1 cellular context compared by ENCODE assay signal in the genomic region with DNA sequence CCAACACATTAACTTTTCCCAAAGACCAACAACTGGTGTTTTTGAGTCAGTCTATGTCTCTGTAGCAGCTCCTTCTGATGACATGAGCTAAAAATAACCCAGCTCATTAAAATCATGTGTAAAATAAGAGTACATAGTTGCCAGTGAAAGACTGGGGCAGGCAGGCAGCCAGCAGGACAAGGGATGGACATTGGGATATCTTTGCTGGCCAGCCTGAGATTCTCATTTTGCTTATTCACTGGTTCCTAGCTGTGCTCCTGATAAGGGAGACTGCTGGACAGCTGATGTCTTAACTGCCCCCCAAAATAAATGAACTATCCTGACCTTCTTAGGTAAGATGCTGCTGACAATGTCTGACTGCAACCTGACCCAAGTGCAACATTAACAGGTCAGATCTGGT.
TF ChIP-seq lines count a peak whose summit lies in the region.

No MANE protein-coding gene starts in this region.

TF ChIP-seq in K562, 482 proteins besides CTCF, POLR2A, EP300 and RAD21 (continued from another document and continues in another):
- TF ChIP-seq, protein P1, sequence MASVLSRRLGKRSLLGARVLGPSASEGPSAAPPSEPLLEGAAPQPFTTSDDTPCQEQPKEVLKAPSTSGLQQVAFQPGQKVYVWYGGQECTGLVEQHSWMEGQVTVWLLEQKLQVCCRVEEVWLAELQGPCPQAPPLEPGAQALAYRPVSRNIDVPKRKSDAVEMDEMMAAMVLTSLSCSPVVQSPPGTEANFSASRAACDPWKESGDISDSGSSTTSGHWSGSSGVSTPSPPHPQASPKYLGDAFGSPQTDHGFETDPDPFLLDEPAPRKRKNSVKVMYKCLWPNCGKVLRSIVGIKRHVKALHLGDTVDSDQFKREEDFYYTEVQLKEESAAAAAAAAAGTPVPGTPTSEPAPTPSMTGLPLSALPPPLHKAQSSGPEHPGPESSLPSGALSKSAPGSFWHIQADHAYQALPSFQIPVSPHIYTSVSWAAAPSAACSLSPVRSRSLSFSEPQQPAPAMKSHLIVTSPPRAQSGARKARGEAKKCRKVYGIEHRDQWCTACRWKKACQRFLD (CRISPR knock-in tag; IDR thresholded peaks at IDR 0.05), result peak; percentile 53
- TF ChIP-seq, protein P2, sequence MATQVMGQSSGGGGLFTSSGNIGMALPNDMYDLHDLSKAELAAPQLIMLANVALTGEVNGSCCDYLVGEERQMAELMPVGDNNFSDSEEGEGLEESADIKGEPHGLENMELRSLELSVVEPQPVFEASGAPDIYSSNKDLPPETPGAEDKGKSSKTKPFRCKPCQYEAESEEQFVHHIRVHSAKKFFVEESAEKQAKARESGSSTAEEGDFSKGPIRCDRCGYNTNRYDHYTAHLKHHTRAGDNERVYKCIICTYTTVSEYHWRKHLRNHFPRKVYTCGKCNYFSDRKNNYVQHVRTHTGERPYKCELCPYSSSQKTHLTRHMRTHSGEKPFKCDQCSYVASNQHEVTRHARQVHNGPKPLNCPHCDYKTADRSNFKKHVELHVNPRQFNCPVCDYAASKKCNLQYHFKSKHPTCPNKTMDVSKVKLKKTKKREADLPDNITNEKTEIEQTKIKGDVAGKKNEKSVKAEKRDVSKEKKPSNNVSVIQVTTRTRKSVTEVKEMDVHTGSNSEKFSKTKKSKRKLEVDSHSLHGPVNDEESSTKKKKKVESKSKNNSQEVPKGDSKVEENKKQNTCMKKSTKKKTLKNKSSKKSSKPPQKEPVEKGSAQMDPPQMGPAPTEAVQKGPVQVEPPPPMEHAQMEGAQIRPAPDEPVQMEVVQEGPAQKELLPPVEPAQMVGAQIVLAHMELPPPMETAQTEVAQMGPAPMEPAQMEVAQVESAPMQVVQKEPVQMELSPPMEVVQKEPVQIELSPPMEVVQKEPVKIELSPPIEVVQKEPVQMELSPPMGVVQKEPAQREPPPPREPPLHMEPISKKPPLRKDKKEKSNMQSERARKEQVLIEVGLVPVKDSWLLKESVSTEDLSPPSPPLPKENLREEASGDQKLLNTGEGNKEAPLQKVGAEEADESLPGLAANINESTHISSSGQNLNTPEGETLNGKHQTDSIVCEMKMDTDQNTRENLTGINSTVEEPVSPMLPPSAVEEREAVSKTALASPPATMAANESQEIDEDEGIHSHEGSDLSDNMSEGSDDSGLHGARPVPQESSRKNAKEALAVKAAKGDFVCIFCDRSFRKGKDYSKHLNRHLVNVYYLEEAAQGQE (CRISPR knock-in tag; IDR thresholded peaks at IDR 0.05; ENCODE audit: low read depth), result no peak
- no peak for TF ChIP-seq ZNF830 (CRISPR knock-in tag; IDR thresholded peaks at IDR 0.05)
- TF ChIP-seq ETS2 (tag; IDR thresholded peaks at IDR 0.05; ENCODE audit: borderline replicate concordance, poor library complexity, severe bottlenecking), result no peak
- no peak for TF ChIP-seq CBX2 (IDR thresholded peaks at IDR 0.05; ENCODE audit: insufficient read depth, low read length, poor library complexity, severe bottlenecking)
- no peak for TF ChIP-seq NR3C1 (CRISPR knock-in tag; IDR thresholded peaks at IDR 0.05)
- TF ChIP-seq NUFIP1 (IDR thresholded peaks at IDR 0.05; ENCODE audit: partially characterized antibody), result no peak
- no peak for TF ChIP-seq MYC (IDR thresholded peaks at IDR 0.05; ENCODE audit: low read depth, low read length)
- no peak for TF ChIP-seq MYC (CRISPR knock-in tag; IDR thresholded peaks at IDR 0.05; ENCODE audit: borderline replicate concordance, low read depth)
- TF ChIP-seq NCOR1 (IDR thresholded peaks at IDR 0.05), result peak; percentile 89
- TF ChIP-seq, protein P3, sequence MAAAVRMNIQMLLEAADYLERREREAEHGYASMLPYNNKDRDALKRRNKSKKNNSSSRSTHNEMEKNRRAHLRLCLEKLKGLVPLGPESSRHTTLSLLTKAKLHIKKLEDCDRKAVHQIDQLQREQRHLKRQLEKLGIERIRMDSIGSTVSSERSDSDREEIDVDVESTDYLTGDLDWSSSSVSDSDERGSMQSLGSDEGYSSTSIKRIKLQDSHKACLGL (CRISPR knock-in tag; IDR thresholded peaks at IDR 0.05; ENCODE audit: borderline replicate concordance, poor library complexity, severe bottlenecking), result no peak
- peak; percentile 93 for TF ChIP-seq ARID1B (IDR thresholded peaks at IDR 0.05)
- no peak for TF ChIP-seq IFI16 (CRISPR knock-in tag; IDR thresholded peaks at IDR 0.05)
- no peak for TF ChIP-seq NR1H2 (CRISPR knock-in tag; IDR thresholded peaks at IDR 0.05)
- TF ChIP-seq YY1 (IDR thresholded peaks at IDR 0.05; ENCODE audit: borderline replicate concordance in 1 of 3, control insufficient read depth in 1 of 3, extremely low read depth in 1 of 3, insufficient read depth in 3 of 3, insufficient read length in 1 of 3, insufficient replicate concordance in 2 of 3, low read depth in 1 of 3, low read length in 2 of 3), result no peak
- TF ChIP-seq, protein P4, sequence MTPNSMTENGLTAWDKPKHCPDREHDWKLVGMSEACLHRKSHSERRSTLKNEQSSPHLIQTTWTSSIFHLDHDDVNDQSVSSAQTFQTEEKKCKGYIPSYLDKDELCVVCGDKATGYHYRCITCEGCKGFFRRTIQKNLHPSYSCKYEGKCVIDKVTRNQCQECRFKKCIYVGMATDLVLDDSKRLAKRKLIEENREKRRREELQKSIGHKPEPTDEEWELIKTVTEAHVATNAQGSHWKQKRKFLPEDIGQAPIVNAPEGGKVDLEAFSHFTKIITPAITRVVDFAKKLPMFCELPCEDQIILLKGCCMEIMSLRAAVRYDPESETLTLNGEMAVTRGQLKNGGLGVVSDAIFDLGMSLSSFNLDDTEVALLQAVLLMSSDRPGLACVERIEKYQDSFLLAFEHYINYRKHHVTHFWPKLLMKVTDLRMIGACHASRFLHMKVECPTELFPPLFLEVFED (CRISPR knock-in tag; conservative IDR thresholded peaks at IDR 0.05), result no peak
- TF ChIP-seq ZNF695 (CRISPR knock-in tag; IDR thresholded peaks at IDR 0.05), result no peak
- no peak for TF ChIP-seq ZNF668 (CRISPR knock-in tag; IDR thresholded peaks at IDR 0.05)
- TF ChIP-seq, protein P5, sequence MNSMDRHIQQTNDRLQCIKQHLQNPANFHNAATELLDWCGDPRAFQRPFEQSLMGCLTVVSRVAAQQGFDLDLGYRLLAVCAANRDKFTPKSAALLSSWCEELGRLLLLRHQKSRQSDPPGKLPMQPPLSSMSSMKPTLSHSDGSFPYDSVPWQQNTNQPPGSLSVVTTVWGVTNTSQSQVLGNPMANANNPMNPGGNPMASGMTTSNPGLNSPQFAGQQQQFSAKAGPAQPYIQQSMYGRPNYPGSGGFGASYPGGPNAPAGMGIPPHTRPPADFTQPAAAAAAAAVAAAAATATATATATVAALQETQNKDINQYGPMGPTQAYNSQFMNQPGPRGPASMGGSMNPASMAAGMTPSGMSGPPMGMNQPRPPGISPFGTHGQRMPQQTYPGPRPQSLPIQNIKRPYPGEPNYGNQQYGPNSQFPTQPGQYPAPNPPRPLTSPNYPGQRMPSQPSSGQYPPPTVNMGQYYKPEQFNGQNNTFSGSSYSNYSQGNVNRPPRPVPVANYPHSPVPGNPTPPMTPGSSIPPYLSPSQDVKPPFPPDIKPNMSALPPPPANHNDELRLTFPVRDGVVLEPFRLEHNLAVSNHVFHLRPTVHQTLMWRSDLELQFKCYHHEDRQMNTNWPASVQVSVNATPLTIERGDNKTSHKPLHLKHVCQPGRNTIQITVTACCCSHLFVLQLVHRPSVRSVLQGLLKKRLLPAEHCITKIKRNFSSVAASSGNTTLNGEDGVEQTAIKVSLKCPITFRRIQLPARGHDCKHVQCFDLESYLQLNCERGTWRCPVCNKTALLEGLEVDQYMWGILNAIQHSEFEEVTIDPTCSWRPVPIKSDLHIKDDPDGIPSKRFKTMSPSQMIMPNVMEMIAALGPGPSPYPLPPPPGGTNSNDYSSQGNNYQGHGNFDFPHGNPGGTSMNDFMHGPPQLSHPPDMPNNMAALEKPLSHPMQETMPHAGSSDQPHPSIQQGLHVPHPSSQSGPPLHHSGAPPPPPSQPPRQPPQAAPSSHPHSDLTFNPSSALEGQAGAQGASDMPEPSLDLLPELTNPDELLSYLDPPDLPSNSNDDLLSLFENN (IDR thresholded peaks at IDR 0.05; ENCODE audit: low read depth in 2 of 2, low read length in 2 of 2), result peak in 1 of 2 experiments; percentile 63; a peak in 1 of 4 replicates
- no peak for TF ChIP-seq ZNF75A (CRISPR knock-in tag; IDR thresholded peaks at IDR 0.05)
- no peak for TF ChIP-seq ETV6 (IDR thresholded peaks at IDR 0.05; ENCODE audit: borderline replicate concordance in 1 of 2, low read depth in 2 of 2, low read length in 1 of 2)
- TF ChIP-seq ETV6 (CRISPR knock-in tag; IDR thresholded peaks at IDR 0.05; ENCODE audit: borderline replicate concordance), result no peak
- TF ChIP-seq SMAD1 (IDR thresholded peaks at IDR 0.05; ENCODE audit: low read depth, low read length, partially characterized antibody), result peak; percentile 24
- TF ChIP-seq CHD1 (IDR thresholded peaks at IDR 0.05; ENCODE audit: low read length), result no peak
- TF ChIP-seq ZNF217 (CRISPR knock-in tag; IDR thresholded peaks at IDR 0.05), result no peak
- no peak for TF ChIP-seq FOS (IDR thresholded peaks at IDR 0.05; ENCODE audit: extremely low read depth, insufficient read length)
- TF ChIP-seq, protein P6, sequence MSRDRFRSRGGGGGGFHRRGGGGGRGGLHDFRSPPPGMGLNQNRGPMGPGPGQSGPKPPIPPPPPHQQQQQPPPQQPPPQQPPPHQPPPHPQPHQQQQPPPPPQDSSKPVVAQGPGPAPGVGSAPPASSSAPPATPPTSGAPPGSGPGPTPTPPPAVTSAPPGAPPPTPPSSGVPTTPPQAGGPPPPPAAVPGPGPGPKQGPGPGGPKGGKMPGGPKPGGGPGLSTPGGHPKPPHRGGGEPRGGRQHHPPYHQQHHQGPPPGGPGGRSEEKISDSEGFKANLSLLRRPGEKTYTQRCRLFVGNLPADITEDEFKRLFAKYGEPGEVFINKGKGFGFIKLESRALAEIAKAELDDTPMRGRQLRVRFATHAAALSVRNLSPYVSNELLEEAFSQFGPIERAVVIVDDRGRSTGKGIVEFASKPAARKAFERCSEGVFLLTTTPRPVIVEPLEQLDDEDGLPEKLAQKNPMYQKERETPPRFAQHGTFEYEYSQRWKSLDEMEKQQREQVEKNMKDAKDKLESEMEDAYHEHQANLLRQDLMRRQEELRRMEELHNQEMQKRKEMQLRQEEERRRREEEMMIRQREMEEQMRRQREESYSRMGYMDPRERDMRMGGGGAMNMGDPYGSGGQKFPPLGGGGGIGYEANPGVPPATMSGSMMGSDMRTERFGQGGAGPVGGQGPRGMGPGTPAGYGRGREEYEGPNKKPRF (IDR thresholded peaks at IDR 0.05; ENCODE audit: low read depth, low read length), result no peak
- TF ChIP-seq, protein P7, sequence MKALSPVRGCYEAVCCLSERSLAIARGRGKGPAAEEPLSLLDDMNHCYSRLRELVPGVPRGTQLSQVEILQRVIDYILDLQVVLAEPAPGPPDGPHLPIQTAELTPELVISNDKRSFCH (CRISPR knock-in tag; IDR thresholded peaks at IDR 0.05), result no peak
- TF ChIP-seq, protein P7 (tag; IDR thresholded peaks at IDR 0.05), result no peak
- no peak for TF ChIP-seq EGR1 (conservative IDR thresholded peaks at IDR 0.05)
- peak; percentile 74 to 83 for TF ChIP-seq TRIM24 (IDR thresholded peaks at IDR 0.05)
- TF ChIP-seq, protein P8, sequence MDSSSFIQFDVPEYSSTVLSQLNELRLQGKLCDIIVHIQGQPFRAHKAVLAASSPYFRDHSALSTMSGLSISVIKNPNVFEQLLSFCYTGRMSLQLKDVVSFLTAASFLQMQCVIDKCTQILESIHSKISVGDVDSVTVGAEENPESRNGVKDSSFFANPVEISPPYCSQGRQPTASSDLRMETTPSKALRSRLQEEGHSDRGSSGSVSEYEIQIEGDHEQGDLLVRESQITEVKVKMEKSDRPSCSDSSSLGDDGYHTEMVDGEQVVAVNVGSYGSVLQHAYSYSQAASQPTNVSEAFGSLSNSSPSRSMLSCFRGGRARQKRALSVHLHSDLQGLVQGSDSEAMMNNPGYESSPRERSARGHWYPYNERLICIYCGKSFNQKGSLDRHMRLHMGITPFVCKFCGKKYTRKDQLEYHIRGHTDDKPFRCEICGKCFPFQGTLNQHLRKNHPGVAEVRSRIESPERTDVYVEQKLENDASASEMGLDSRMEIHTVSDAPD (CRISPR knock-in tag; IDR thresholded peaks at IDR 0.05), result no peak
- no peak for TF ChIP-seq ZNF57 (CRISPR knock-in tag; IDR thresholded peaks at IDR 0.05)
- TF ChIP-seq THRAP3 (IDR thresholded peaks at IDR 0.05; ENCODE audit: borderline replicate concordance), result no peak
- TF ChIP-seq RFX7 (CRISPR knock-in tag; IDR thresholded peaks at IDR 0.05), result no peak
- TF ChIP-seq, protein P9, sequence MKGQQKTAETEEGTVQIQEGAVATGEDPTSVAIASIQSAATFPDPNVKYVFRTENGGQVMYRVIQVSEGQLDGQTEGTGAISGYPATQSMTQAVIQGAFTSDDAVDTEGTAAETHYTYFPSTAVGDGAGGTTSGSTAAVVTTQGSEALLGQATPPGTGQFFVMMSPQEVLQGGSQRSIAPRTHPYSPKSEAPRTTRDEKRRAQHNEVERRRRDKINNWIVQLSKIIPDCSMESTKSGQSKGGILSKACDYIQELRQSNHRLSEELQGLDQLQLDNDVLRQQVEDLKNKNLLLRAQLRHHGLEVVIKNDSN (CRISPR knock-in tag; IDR thresholded peaks at IDR 0.05), result no peak
- TF ChIP-seq DACH1 (IDR thresholded peaks at IDR 0.05; ENCODE audit: partially characterized antibody), result no peak
- no peak for TF ChIP-seq LCOR (CRISPR knock-in tag; IDR thresholded peaks at IDR 0.05)
- TF ChIP-seq, protein P10, sequence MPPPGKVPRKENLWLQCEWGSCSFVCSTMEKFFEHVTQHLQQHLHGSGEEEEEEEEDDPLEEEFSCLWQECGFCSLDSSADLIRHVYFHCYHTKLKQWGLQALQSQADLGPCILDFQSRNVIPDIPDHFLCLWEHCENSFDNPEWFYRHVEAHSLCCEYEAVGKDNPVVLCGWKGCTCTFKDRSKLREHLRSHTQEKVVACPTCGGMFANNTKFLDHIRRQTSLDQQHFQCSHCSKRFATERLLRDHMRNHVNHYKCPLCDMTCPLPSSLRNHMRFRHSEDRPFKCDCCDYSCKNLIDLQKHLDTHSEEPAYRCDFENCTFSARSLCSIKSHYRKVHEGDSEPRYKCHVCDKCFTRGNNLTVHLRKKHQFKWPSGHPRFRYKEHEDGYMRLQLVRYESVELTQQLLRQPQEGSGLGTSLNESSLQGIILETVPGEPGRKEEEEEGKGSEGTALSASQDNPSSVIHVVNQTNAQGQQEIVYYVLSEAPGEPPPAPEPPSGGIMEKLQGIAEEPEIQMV (tag; conservative IDR thresholded peaks at IDR 0.05; ENCODE audit: low read depth), result no peak
- TF ChIP-seq NEUROD1 (IDR thresholded peaks at IDR 0.05; ENCODE audit: borderline replicate concordance, low read depth, low read length, partially characterized antibody), result no peak
- TF ChIP-seq ELF2 (CRISPR knock-in tag; IDR thresholded peaks at IDR 0.05), result no peak
- peak; percentile 37; the same call in 1 of the 2 replicates for TF ChIP-seq MBD2 (IDR thresholded peaks at IDR 0.05; ENCODE audit: borderline replicate concordance, low read depth)
- no peak for TF ChIP-seq HNRNPL (IDR thresholded peaks at IDR 0.05; ENCODE audit: low read depth, low read length)
- no peak for TF ChIP-seq ZNF561 (CRISPR knock-in tag; conservative IDR thresholded peaks at IDR 0.05)
- TF ChIP-seq ESRRA (IDR thresholded peaks at IDR 0.05; ENCODE audit: borderline replicate concordance, low read depth), result no peak
- TF ChIP-seq KDM1A (IDR thresholded peaks at IDR 0.05), result peak; percentile 57 to 70; a peak in 2 of 4 replicates
- peak; percentile 23; the same call in 1 of the 2 replicates for TF ChIP-seq GATA2 (CRISPR knock-in tag; IDR thresholded peaks at IDR 0.05)
